Comparison of ENCODE assay signal across 1 cellular context in the genomic region with DNA sequence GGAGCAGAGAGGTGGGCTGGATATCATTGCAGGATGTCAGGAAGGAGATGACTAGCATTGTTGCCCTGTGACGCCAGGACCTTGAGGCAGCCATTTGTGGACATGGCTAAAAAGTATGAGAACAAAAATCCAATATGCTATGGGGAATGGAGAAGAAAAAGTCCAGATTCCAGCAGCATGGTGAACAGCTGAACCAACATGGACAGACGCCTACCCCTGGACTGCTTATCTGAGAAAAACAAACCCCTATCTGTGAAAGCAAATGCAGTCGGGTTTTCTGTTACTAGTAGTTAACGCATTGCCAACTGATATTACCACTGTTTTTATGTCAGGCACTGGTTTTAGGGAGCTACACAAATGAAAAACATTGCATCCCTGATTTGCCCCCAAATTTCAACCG.
TF ChIP-seq lines count a peak whose summit lies in the region.

No MANE protein-coding gene starts in this region.

TF ChIP-seq in H1, 55 proteins besides CTCF, POLR2A, EP300 and RAD21 (continued from another document):
- TF ChIP-seq SP4 (IDR thresholded peaks at IDR 0.05; ENCODE audit: low read length) (no peak), CEBPB (IDR thresholded peaks at IDR 0.05; ENCODE audit: low read depth, low read length) (no peak), KDM4A (IDR thresholded peaks at IDR 0.05; ENCODE audit: low read depth, low read length, severe bottlenecking) (no peak)
